10 cellular contexts compared by ENCODE assay signal in genomic region chr1:116334015-116334547, GRCh38. TPM values are rescaled to one million over a fixed set of nuclear protein-coding genes. Genes with fewer than 3 reads are reported as not detected.
DNase-seq lines count a peak whose midpoint lies in the region; ATAC-seq lines count a peak whose summit lies in the region.
"Had no signal": no experiment of that assay in that cellular context is flagged by ENCODE, and none has a peak within 500 bp of the region (broad histone marks: within the 10 kb centered on the region; RNA-seq: fewer than 3 reads in every experiment).

No MANE protein-coding gene starts in this region.

- no peaks in the 10 kb centered on the region for H3K36me3 ChIP-seq in adipocyte (ENCODE audit: control insufficient read depth, insufficient read depth, low read length, severe bottlenecking)

- H3K4me1 ChIP-seq in adipocyte (ENCODE audit: control insufficient read depth, insufficient read depth, low read length), result peaks cover 12% of the 10 kb centered on the region
- peaks cover 5% of the 10 kb centered on the region for H3K4me1 ChIP-seq in right cardiac atrium (ENCODE audit: control insufficient read depth, insufficient read depth, low read length)

- H3K9me3 ChIP-seq in adipocyte (ENCODE audit: control insufficient read depth, low read length), result no peaks in the 10 kb centered on the region
- H3K9me3 ChIP-seq in right cardiac atrium (ENCODE audit: control insufficient read depth, low read length), result no peaks in the 10 kb centered on the region

- peak overlapping the region; percentile 42 for H3K27ac ChIP-seq in right cardiac atrium (ENCODE audit: low read length)
- H3K27ac ChIP-seq: 22Rv1, VCaP had no signal

- ATAC-seq in right cardiac atrium (peak; percentile 83 to 90), HG02973 (IDR thresholded peaks at IDR 0.05; ENCODE audit: unreplicated experiment) (no peak)

- DNase-seq in DMS 273 (lab: John Stamatoyannopoulos, UW; ENCODE audit: unreplicated experiment) (peak; percentile 61), DMS 273 treated with DMSO at 0.1 percent for 48 hours (lab: John Stamatoyannopoulos, UW) (no peak), adipocyte (ENCODE audit: low read depth) (peak; percentile 33), right cardiac atrium (peak; percentile 47 to 74 (median 63)), stromal cell of bone marrow (ENCODE audit: low read depth) (peak; percentile 51), DMS114 treated with DMSO at 0.1 percent for 48 hours (lab: John Stamatoyannopoulos, UW; ENCODE audit: unreplicated experiment) (no peak)
- no peak for DNase-seq in activated naive CD4-positive, alpha-beta T cell treated with Interleukin-2 at 50 U/mL for 16 hours

- WGBS in right cardiac atrium, result 86% methylated on average over 2 of the region's 2 CpGs

- H3K9ac ChIP-seq in adipocyte (ENCODE audit: low read length), result no peak overlapping the region

- intact Hi-C loops in right cardiac atrium (cut with DNase I), result no loop called here

- H3K4me3 ChIP-seq in adipocyte (ENCODE audit: low read length), result no peak overlapping the region
- H3K4me3 ChIP-seq in right cardiac atrium (ENCODE audit: low read length), result no peak overlapping the region

- H3K27me3 ChIP-seq in adipocyte (replicated peaks; ENCODE audit: control insufficient read depth, insufficient read depth, low read length) (no peaks in the 10 kb centered on the region), right cardiac atrium (ENCODE audit: control insufficient read depth, insufficient read depth) (no peaks in the 10 kb centered on the region)

RNA-seq across cellular contexts. Expression of gene ATP1A1, which starts 39.0 kb away (rescaled TPM):
- 100 to 1,000 TPM; 166 to 326 (median 226) TPM for total RNA-seq in right cardiac atrium
- polyA plus RNA-seq in right cardiac atrium, result 155 TPM

Comparison
In these comparisons a context has a peak if more than half of its experiments do, and no peak if none do; other contexts are left out.
1. DNase-seq: peak in DMS 273 (single experiment), adipocyte (single experiment), right cardiac atrium (3 of 3) and stromal cell of bone marrow (single experiment); none in DMS 273 treated with DMSO at 0.1 percent for 48 hours (single experiment), activated naive CD4-positive, alpha-beta T cell treated with Interleukin-2 at 50 U/mL for 16 hours (single experiment) and DMS114 treated with DMSO at 0.1 percent for 48 hours (single experiment).